In the genomic region with DNA sequence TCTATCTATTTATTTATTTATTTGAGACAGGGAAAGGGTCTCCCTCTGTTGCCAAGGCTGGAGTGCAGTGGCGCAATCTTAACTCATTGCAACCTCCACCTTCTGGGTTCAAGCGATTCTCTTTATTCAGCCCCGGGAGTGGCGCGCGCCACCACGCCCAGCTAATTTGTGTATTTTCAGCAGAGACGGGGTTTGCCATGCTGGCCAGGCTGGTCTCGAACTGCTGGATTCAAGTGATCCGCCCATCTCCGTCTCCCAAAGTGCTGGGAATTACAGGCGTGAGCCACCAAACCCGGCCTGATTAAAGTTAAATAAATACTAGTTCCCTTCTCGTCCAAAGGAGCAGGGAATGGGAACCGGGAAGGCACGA, we compare ENCODE assay signal across 8 cellular contexts. TPM values are rescaled to one million over a fixed set of nuclear protein-coding genes. Genes with fewer than 3 reads are reported as not detected.
DNase-seq lines count a peak whose midpoint lies in the region; ATAC-seq, FAIRE-seq and TF ChIP-seq lines count a peak whose summit lies in the region.

No MANE protein-coding gene starts in this region.

- ATAC-seq in DND-41 (ENCODE audit: insufficient read depth, low read depth) (no peak), Panc1 (no peak), pancreas (no peak), HG03342 (IDR thresholded peaks at IDR 0.05; ENCODE audit: unreplicated experiment) (no peak)

- H3K4me1 ChIP-seq in DND-41 (ENCODE audit: insufficient read depth, low read length) (peaks cover 35% of the 10 kb centered on the region), Panc1 (ENCODE audit: control insufficient read depth, insufficient read depth, low read length) (peaks cover 24% of the 10 kb centered on the region), pancreas (peaks cover 4 to 14% (median 10%) of the 10 kb centered on the region in 3 donors)

- no peaks in the 10 kb centered on the region for H4K20me1 ChIP-seq in DND-41 (ENCODE audit: insufficient read depth, low read length)

- FAIRE-seq in pancreas (lab: Jason Lieb, UNC) = no peak

- TF ChIP-seq CTCF in DND-41 (IDR thresholded peaks at IDR 0.05; ENCODE audit: borderline replicate concordance, extremely low read depth, low read length, poor library complexity, severe bottlenecking) (no peak), Panc1 (IDR thresholded peaks at IDR 0.05) (no peak), epithelial cell of proximal tubule (conservative IDR thresholded peaks at IDR 0.05; ENCODE audit: low read depth, low read length) (no peak), pancreas (IDR thresholded peaks at IDR 0.05) (no peak)

- 25 to 32% methylated on average over 16 of the region's 16 CpGs for WGBS in pancreas, 2 donors

- in situ Hi-C loops in Panc1 (cut with HindIII; ENCODE audit: low pct_unique_long_range_greater_than_20kb, low sequenced_read_pairs) = no loop called here

- H3K36me3 ChIP-seq in DND-41 (ENCODE audit: insufficient read depth, low read length) (no peaks in the 10 kb centered on the region; the same call in 1 of the 2 replicates), Panc1 (ENCODE audit: control insufficient read depth, insufficient read depth, low read length) (no peaks in the 10 kb centered on the region; the same call in 1 of the 2 replicates), pancreas (no peaks in the 10 kb centered on the region)

- peaks cover 30% of the 10 kb centered on the region for H3K79me2 ChIP-seq in DND-41 (ENCODE audit: insufficient read depth, low read length)

- no TSS peak for BruUV-seq in Panc1 (replicated peaks; lab: Mats Ljungman, UMichigan)

- POLR2A ChIA-PET in Panc1 (lab: Charles Lee) = no interaction called here

- CTCF ChIA-PET in Panc1 (lab: Charles Lee) = interaction anchor here (1.0 kb wide), 1 partner anchor 108 kb away, joined by 5 read pairs; no protein-coding TSS in a partner anchor

- intact Hi-C loops in Panc1 (cut with micrococcal nuclease; ENCODE audit: unreplicated experiment) = no loop called here
- intact Hi-C loops in pancreas (cut with DNase I) = loop anchor here in 1 of 3 donors (10.0 kb wide), 1 partner anchor 121 kb away; a partner anchor contains a TSS

- H3K4me3 ChIP-seq in DND-41 (ENCODE audit: low read depth in 1 of 2, low read length in 2 of 2) (peak overlapping the region in 1 of 2 experiments; percentile 59; a peak in 2 of 4 replicates), Panc1 (ENCODE audit: low read depth in 2 of 2, low read length in 2 of 2) (peak overlapping the region; percentile 72 to 76), epithelial cell of proximal tubule (ENCODE audit: low read depth, low read length) (peak overlapping the region; percentile 72), pancreas (peak overlapping the region in 3 of 4 donors; percentile 10 to 98 (median 80))

- peak overlapping the region; percentile 90 for H3K9ac ChIP-seq in DND-41 (ENCODE audit: low read depth, low read length)

- H3K27me3 ChIP-seq in DND-41 (ENCODE audit: insufficient read depth, low read length, poor library complexity) (no peaks in the 10 kb centered on the region), Panc1 (ENCODE audit: control insufficient read depth, insufficient read depth, low read length) (no peaks in the 10 kb centered on the region), pancreas (no peaks in the 10 kb centered on the region)

- H3K9me3 ChIP-seq in DND-41 (ENCODE audit: insufficient read depth, low read length, severe bottlenecking) (no peaks in the 10 kb centered on the region), Panc1 (ENCODE audit: control insufficient read depth, insufficient read depth, low read depth, low read length) (no peaks in the 10 kb centered on the region), pancreas (no peaks in the 10 kb centered on the region)

- peak overlapping the region; percentile 93 for H2AFZ ChIP-seq in DND-41 (ENCODE audit: low read depth, low read length)

- H3K4me2 ChIP-seq in DND-41 (ENCODE audit: insufficient read depth, low read length) = peak overlapping the region; percentile 67

- DNase-seq in DND-41 = no peak
- DNase-seq in Panc1 (ENCODE audit: low read depth, low spot score) = no peak
- no peak for DNase-seq in epithelial cell of proximal tubule (ENCODE audit: low read depth)
- peak in 1 of 6 donors; percentile 29 for DNase-seq in pancreas
- DNase-seq in NCI-H1048 (lab: John Stamatoyannopoulos, UW) = no peak
- no peak for DNase-seq in DMS53 (lab: John Stamatoyannopoulos, UW)
- no peak for DNase-seq in activated CD4-positive, alpha-beta T cell treated with anti-CD3 and anti-CD28 coated beads for 48 hours

- peak overlapping the region; percentile 83 for H3K27ac ChIP-seq in DND-41 (ENCODE audit: low read length)
- H3K27ac ChIP-seq in Panc1 (ENCODE audit: low read length) = peak overlapping the region; percentile 99
- H3K27ac ChIP-seq in pancreas = peak overlapping the region; percentile 95 to 100 (median 98)

RNA-seq across cellular contexts. Expression of a gene that starts 4.2 kb away (rescaled TPM):
- total RNA-seq in Panc1 (2021; ENCODE audit: unreplicated experiment) = 128 TPM
- polyA plus RNA-seq in Panc1 (2012; ENCODE audit: insufficient read length) = 124 TPM
- 49.0 and 65.5 TPM in 2 replicates for total RNA-seq in epithelial cell of proximal tubule
- 10 to 100 TPM; 54.2 to 90.8 (median 71.5) TPM for total RNA-seq in pancreas
- polyA plus RNA-seq in pancreas = 10 to 100 TPM; 76.0 to 89.8 TPM

RNA-seq across cellular contexts. Expression of a gene that starts 13.4 kb away (rescaled TPM):
- 0.31 TPM for total RNA-seq in Panc1 (2021; ENCODE audit: unreplicated experiment)
- polyA plus RNA-seq in Panc1 (2012; ENCODE audit: insufficient read length) = 0.62 TPM
- total RNA-seq in epithelial cell of proximal tubule = 0.22 TPM in 1 of 2 replicates, not detected in the other
- total RNA-seq in pancreas = 10 to 100 TPM in 2 of 6 donors, 1 to 10 TPM in 3, under 1 TPM in 1; 0.51 to 16.2 (median 5.6) TPM
- 1 to 10 TPM; 3.9 to 6.4 TPM for polyA plus RNA-seq in pancreas

RNA-seq across cellular contexts. Expression of a gene that starts 23.5 kb away (rescaled TPM):
- total RNA-seq in Panc1 (2021; ENCODE audit: unreplicated experiment) (0.18 TPM), epithelial cell of proximal tubule (not detected in 2 replicates), pancreas (10 to 100 TPM; 10.7 to 27.9 (median 17.6) TPM)
- polyA plus RNA-seq in Panc1 (2012; ENCODE audit: insufficient read length) = 0.07 TPM
- polyA plus RNA-seq in pancreas = 10 to 100 TPM; 10.1 to 12.6 TPM

RNA-seq across cellular contexts. Expression of a gene that starts 38.8 kb away (rescaled TPM):
- total RNA-seq in Panc1 (2021; ENCODE audit: unreplicated experiment) (0.18 TPM), epithelial cell of proximal tubule (not detected in 2 replicates), pancreas (1 to 10 TPM in 3 of 6 donors, under 1 TPM in 3; 0.64 to 2.7 (median 1.0) TPM)
- 0.55 TPM for polyA plus RNA-seq in Panc1 (2012; ENCODE audit: insufficient read length)
- polyA plus RNA-seq in pancreas = 1 to 10 TPM; 4.5 to 7.3 TPM
